8 cellular contexts compared by ENCODE assay signal in genomic region chr13:21674271-21675009, GRCh38. TPM values are rescaled to one million over a fixed set of nuclear protein-coding genes. Genes with fewer than 3 reads are reported as not detected.
A peak's percentile ranks its signal among the peaks of the same experiment; 100 is the strongest.
DNase-seq lines count a peak whose midpoint lies in the region; ATAC-seq, FAIRE-seq and TF ChIP-seq lines count a peak whose summit lies in the region.

No MANE protein-coding gene starts in this region.

- peak overlapping the region; percentile 76 for H3K4me3 Mint-ChIP-seq in stimulated activated memory B cell treated with anti-CD40 and anti-IgM and Interleukin-4, amounts not matched to agents 10 μg/mL and 1 μg/mL and 100 μg/mL, for 72 hours

- H3K4me2 ChIP-seq in K562 (ENCODE audit: insufficient read depth, low read length) (no peak overlapping the region), keratinocyte (ENCODE audit: control insufficient read depth, extremely low read depth, insufficient read depth, low read depth, low read length) (peak overlapping the region; percentile 86)

- CTCF ChIA-PET in K562 (lab: Yijun Ruan, JAX; ENCODE audit: low intra/inter-chr PET ratio): no interaction called here

- H3K79me2 ChIP-seq in K562 (ENCODE audit: control insufficient read depth, insufficient read depth, low read length) (no peaks in the 10 kb centered on the region), keratinocyte (ENCODE audit: control insufficient read depth, insufficient read depth, low read length) (no peaks in the 10 kb centered on the region)

- in situ Hi-C loops in K562 (cut with MboI): no loop called here

- TF ChIP-seq CTCF in GM12864 (IDR thresholded peaks at IDR 0.05; ENCODE audit: low read depth, low read length, missing control alignments) (no peak), K562 (IDR thresholded peaks at IDR 0.05 in 2 of 3, conservative IDR thresholded peaks at IDR 0.05 in 1 of 3; ENCODE audit: insufficient read depth in 2 of 3, low read depth in 1 of 3, low read length in 3 of 3) (no peak), keratinocyte (optimal IDR thresholded peaks at IDR 0.05 in 1 of 3, IDR thresholded peaks at IDR 0.05 in 1 of 3, conservative IDR thresholded peaks at IDR 0.05 in 1 of 3; ENCODE audit: extremely low read depth in 1 of 3, insufficient read depth in 2 of 3, low read length in 3 of 3) (no peak)

- DNase-seq in GM12864 (ENCODE audit: low read depth): no peak
- DNase-seq in NCI-H69 (lab: John Stamatoyannopoulos, UW): peak; percentile 78
- peak in 3 of 4 experiments; percentile 13 to 38 (median 29) for DNase-seq in K562 (ENCODE audit: extremely low read depth in 1 of 4, low spot score in 3 of 4)
- DNase-seq in keratinocyte (ENCODE audit: low read depth, low spot score): no peak
- DNase-seq in OCI-M2 (lab: John Stamatoyannopoulos, UW; ENCODE audit: unreplicated experiment): no peak

- no peaks in the 10 kb centered on the region for H3K9me3 Mint-ChIP-seq in stimulated activated memory B cell treated with anti-CD40 and anti-IgM and Interleukin-4, amounts not matched to agents 10 μg/mL and 1 μg/mL and 100 μg/mL, for 72 hours

- peak overlapping the region; percentile 67 for H3K4me3 ChIP-seq in GM12864 (ENCODE audit: low read depth, low read length)
- H3K4me3 ChIP-seq in K562: no peak overlapping the region
- peak overlapping the region; percentile 50 to 75 (median 62) for H3K4me3 ChIP-seq in keratinocyte (ENCODE audit: control insufficient read depth in 2 of 3, extremely low read depth in 1 of 3, insufficient read depth in 2 of 3, low read depth in 1 of 3, low read length in 3 of 3)

- no peak overlapping the region for H3K27ac Mint-ChIP-seq in stimulated activated memory B cell treated with anti-CD40 and anti-IgM and Interleukin-4, amounts not matched to agents 10 μg/mL and 1 μg/mL and 100 μg/mL, for 72 hours

- intact Hi-C loops in K562 (cut with micrococcal nuclease): no loop called here

- H3K4me1 ChIP-seq in K562 (replicated peaks in 1 of 2; ENCODE audit: control insufficient read depth in 2 of 2, insufficient read depth in 2 of 2, low read length in 2 of 2): peaks cover 2 to 38% of the 10 kb centered on the region in 2 experiments; a peak in 3 of 5 replicates
- H3K4me1 ChIP-seq in keratinocyte (ENCODE audit: control insufficient read depth, extremely low read depth, insufficient read depth, low read length): peaks cover 18% of the 10 kb centered on the region

- no peaks in the 10 kb centered on the region for H3K36me3 Mint-ChIP-seq in stimulated activated memory B cell treated with anti-CD40 and anti-IgM and Interleukin-4, amounts not matched to agents 10 μg/mL and 1 μg/mL and 100 μg/mL, for 72 hours

- peaks cover 14 to 46% of the 10 kb centered on the region in 2 experiments; a peak in 4 of 5 replicates for H3K27me3 ChIP-seq in K562 (ENCODE audit: control insufficient read depth in 2 of 2, insufficient read depth in 2 of 2, low read length in 2 of 2)
- peaks cover 45% of the 10 kb centered on the region for H3K27me3 ChIP-seq in keratinocyte (ENCODE audit: control insufficient read depth, extremely low read depth, insufficient read depth, low read length)

- dilution Hi-C loops in keratinocyte (cut with MboI; ENCODE audit: extremely low pct_ligation_motif_present, low sequenced_read_pairs): no loop called here

- ATAC-seq in K562 (no peak), GM18909 (IDR thresholded peaks at IDR 0.05; ENCODE audit: poor library complexity, unreplicated experiment) (no peak), GM21447 (IDR thresholded peaks at IDR 0.05; ENCODE audit: unreplicated experiment) (no peak)
- ATAC-seq in stimulated activated memory B cell treated with anti-CD40 and anti-IgM and Interleukin-4, amounts not matched to agents 10 μg/mL and 1 μg/mL and 100 μg/mL, for 72 hours: no peak

- FAIRE-seq in K562 (lab: Jason Lieb, UNC) (no peak), keratinocyte (lab: Jason Lieb, UNC) (no peak)

- TF ChIP-seq RAD21 in K562 (CRISPR knock-in tag; conservative IDR thresholded peaks at IDR 0.05 in 1 of 2, IDR thresholded peaks at IDR 0.05 in 1 of 2): no peak

- 2% methylated on average over 9 of the region's 61 CpGs for WGBS in K562 (ENCODE audit: insufficient coverage, low coverage, missing lambda C conversion rate)

- H2AFZ ChIP-seq in K562 (ENCODE audit: low read depth, low read length) (no peak overlapping the region), keratinocyte (ENCODE audit: control insufficient read depth, low read length) (peak overlapping the region; percentile 76)

- H3K9me3 ChIP-seq in K562 (replicated peaks; ENCODE audit: control insufficient read depth, insufficient read depth, low read depth, low read length) (no peaks in the 10 kb centered on the region), keratinocyte (ENCODE audit: control insufficient read depth, low read depth, low read length) (no peaks in the 10 kb centered on the region)

- H4K20me1 ChIP-seq in K562 (replicated peaks; ENCODE audit: control insufficient read depth, insufficient read depth, low read length): no peaks in the 10 kb centered on the region
- H4K20me1 ChIP-seq in keratinocyte (ENCODE audit: control insufficient read depth, extremely low read depth, insufficient read depth, low read length): no peaks in the 10 kb centered on the region

- BruUV-seq in K562 (replicated peaks; lab: Mats Ljungman, UMichigan): no TSS peak

- no peak for TF ChIP-seq EP300 in K562 (IDR thresholded peaks at IDR 0.05; ENCODE audit: low read length)

- peaks cover 38% of the 10 kb centered on the region for H3K4me1 Mint-ChIP-seq in stimulated activated memory B cell treated with anti-CD40 and anti-IgM and Interleukin-4, amounts not matched to agents 10 μg/mL and 1 μg/mL and 100 μg/mL, for 72 hours

- no peak overlapping the region for H3K27ac ChIP-seq in K562 (ENCODE audit: extremely low read depth, low read depth, low read length)
- no peak overlapping the region for H3K27ac ChIP-seq in keratinocyte (ENCODE audit: control insufficient read depth, insufficient read depth, low read length)

- H3K36me3 ChIP-seq in K562 (ENCODE audit: control insufficient read depth, insufficient read depth, low read length) (no peaks in the 10 kb centered on the region), keratinocyte (ENCODE audit: control insufficient read depth in 2 of 2, extremely low read depth in 1 of 2, insufficient read depth in 2 of 2, low read length in 2 of 2) (no peaks in the 10 kb centered on the region)

- H3K9me1 ChIP-seq in K562 (ENCODE audit: control insufficient read depth, insufficient read depth, low read length) (no peaks in the 10 kb centered on the region), keratinocyte (ENCODE audit: control insufficient read depth, extremely low read depth, insufficient read depth, low read length) (no peaks in the 10 kb centered on the region)

- H3K9ac ChIP-seq in K562 (ENCODE audit: insufficient read depth in 1 of 2, low read depth in 2 of 2, low read length in 2 of 2): no peak overlapping the region
- H3K9ac ChIP-seq in keratinocyte (ENCODE audit: control insufficient read depth, extremely low read depth, insufficient read depth, low read length): no peak overlapping the region

- H3K27me3 Mint-ChIP-seq in stimulated activated memory B cell treated with anti-CD40 and anti-IgM and Interleukin-4, amounts not matched to agents 10 μg/mL and 1 μg/mL and 100 μg/mL, for 72 hours: peaks cover 45% of the 10 kb centered on the region

- TF ChIP-seq POLR2A in K562 (conservative IDR thresholded peaks at IDR 0.05): no peak

- POLR2A ChIA-PET in K562 (lab: Yijun Ruan, JAX): no interaction called here

TF ChIP-seq in K562, 482 proteins besides CTCF, POLR2A, EP300 and RAD21:
- TF ChIP-seq, protein P1, sequence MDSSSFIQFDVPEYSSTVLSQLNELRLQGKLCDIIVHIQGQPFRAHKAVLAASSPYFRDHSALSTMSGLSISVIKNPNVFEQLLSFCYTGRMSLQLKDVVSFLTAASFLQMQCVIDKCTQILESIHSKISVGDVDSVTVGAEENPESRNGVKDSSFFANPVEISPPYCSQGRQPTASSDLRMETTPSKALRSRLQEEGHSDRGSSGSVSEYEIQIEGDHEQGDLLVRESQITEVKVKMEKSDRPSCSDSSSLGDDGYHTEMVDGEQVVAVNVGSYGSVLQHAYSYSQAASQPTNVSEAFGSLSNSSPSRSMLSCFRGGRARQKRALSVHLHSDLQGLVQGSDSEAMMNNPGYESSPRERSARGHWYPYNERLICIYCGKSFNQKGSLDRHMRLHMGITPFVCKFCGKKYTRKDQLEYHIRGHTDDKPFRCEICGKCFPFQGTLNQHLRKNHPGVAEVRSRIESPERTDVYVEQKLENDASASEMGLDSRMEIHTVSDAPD (CRISPR knock-in tag; IDR thresholded peaks at IDR 0.05): no peak

RNA-seq across cellular contexts. Expression of gene FGF9, which starts 3.6 kb away (rescaled TPM):
- not detected in 2 replicates for total RNA-seq in K562 (2011; cell fraction: chromatin; rRNA removed; ENCODE audit: low replicate concordance)
- total RNA-seq in K562 (2011; cell fraction: nucleolus; rRNA removed): not detected in 2 replicates
- total RNA-seq in K562 (2011; cell fraction: nucleoplasm; rRNA removed): not detected in 2 replicates
- total RNA-seq in K562 (2014; rRNA removed) (not detected in 2 replicates), K562 (2014; rRNA removed; fragmentation: Illumina TruSeq; extraction: Trizol) (not detected in 2 replicates), K562 (2015; rRNA removed; fragmentation: Illumina TruSeq; extraction: Trizol) (not detected in 2 replicates), K562 (2021) (not detected in 2 replicates)
- polyA plus RNA-seq in K562 (2011; rRNA removed) (not detected in 2 replicates), K562 (2014; fragmentation: Illumina TruSeq; extraction: Trizol) (not detected in 2 replicates), K562 (2014; fragmentation: Nextera tagmentation; extraction: Ambion mirVana) (not detected), K562 (2014; rRNA removed) (not detected in 2 replicates), keratinocyte (0.06 TPM in 1 of 3 replicates, not detected in the others)
- not detected in 2 replicates for polyA plus RNA-seq in K562 (2011; cell fraction: cytosol; rRNA removed)
- not detected in 2 replicates for polyA plus RNA-seq in K562 (2011; cell fraction: nucleus; rRNA removed)
- polyA plus RNA-seq in K562 (2012): not detected in 2 replicates
- not detected in 2 replicates for polyA minus RNA-seq in K562 (2011; rRNA and poly(A)+ RNA removed)
- polyA minus RNA-seq in K562 (2011; cell fraction: cytosol; rRNA and poly(A)+ RNA removed): not detected in 2 replicates
- not detected in 2 replicates for polyA minus RNA-seq in K562 (2011; cell fraction: nucleus; rRNA and poly(A)+ RNA removed)
- polyA plus RNA-seq in keratinocyte (2011; ENCODE audit: low read depth): not detected
- polyA plus RNA-seq in keratinocyte (2011; cell fraction: cytosol; rRNA removed): not detected in 2 replicates
- 0.05 TPM in 1 of 2 replicates, not detected in the other for polyA plus RNA-seq in keratinocyte (2011; cell fraction: nucleus; rRNA removed)
- polyA plus RNA-seq in keratinocyte (2012; ENCODE audit: low replicate concordance): 0.23 TPM in 1 of 2 replicates, not detected in the other
- not detected in 3 replicates for polyA minus RNA-seq in keratinocyte
- polyA minus RNA-seq in keratinocyte (2011; cell fraction: cytosol; rRNA and poly(A)+ RNA removed): not detected
- polyA minus RNA-seq in keratinocyte (2011; cell fraction: nucleus; rRNA and poly(A)+ RNA removed): not detected in 2 replicates

Comparison
In these comparisons a context has a peak if more than half of its experiments do, and no peak if none do; other contexts are left out.
1. DNase-seq: peak in NCI-H69 (single experiment) and K562 (3 of 4); none in GM12864 (single experiment), keratinocyte (single experiment) and OCI-M2 (single experiment).